ENCODE assay signal across 1 cellular context in genomic region chr5:55672477-55672911, GRCh38.
TF ChIP-seq lines count a peak whose summit lies in the region.

No MANE protein-coding gene starts in this region.

TF ChIP-seq in IMR-90, 13 proteins besides CTCF, POLR2A, EP300 and RAD21:
- TF ChIP-seq RCOR1 (IDR thresholded peaks at IDR 0.05; ENCODE audit: insufficient replicate concordance, low read length) (no peak), CHD1 (IDR thresholded peaks at IDR 0.05; ENCODE audit: low read depth, low read length) (no peak), MAZ (IDR thresholded peaks at IDR 0.05; ENCODE audit: borderline replicate concordance, low read depth, low read length) (no peak), ELK1 (IDR thresholded peaks at IDR 0.05; ENCODE audit: borderline replicate concordance, low read depth, low read length) (no peak), USF2 (IDR thresholded peaks at IDR 0.05; ENCODE audit: low read depth, low read length) (no peak), NFE2L2 (IDR thresholded peaks at IDR 0.05; ENCODE audit: low read depth, low read length) (no peak), MXI1 (IDR thresholded peaks at IDR 0.05; ENCODE audit: borderline replicate concordance, low read depth, low read length) (no peak), SMC3 (IDR thresholded peaks at IDR 0.05; ENCODE audit: low read depth, low read length) (no peak), CEBPB (IDR thresholded peaks at IDR 0.05; ENCODE audit: low read depth, low read length) (no peak), MAFK (IDR thresholded peaks at IDR 0.05; ENCODE audit: low read depth, low read length) (no peak), BHLHE40 (IDR thresholded peaks at IDR 0.05; ENCODE audit: low read depth, low read length) (no peak), RFX5 (IDR thresholded peaks at IDR 0.05; ENCODE audit: low read depth, low read length) (no peak), FOS (IDR thresholded peaks at IDR 0.05; ENCODE audit: low read depth, low read length) (no peak)
